8 cellular contexts compared by ENCODE assay signal in the genomic region with DNA sequence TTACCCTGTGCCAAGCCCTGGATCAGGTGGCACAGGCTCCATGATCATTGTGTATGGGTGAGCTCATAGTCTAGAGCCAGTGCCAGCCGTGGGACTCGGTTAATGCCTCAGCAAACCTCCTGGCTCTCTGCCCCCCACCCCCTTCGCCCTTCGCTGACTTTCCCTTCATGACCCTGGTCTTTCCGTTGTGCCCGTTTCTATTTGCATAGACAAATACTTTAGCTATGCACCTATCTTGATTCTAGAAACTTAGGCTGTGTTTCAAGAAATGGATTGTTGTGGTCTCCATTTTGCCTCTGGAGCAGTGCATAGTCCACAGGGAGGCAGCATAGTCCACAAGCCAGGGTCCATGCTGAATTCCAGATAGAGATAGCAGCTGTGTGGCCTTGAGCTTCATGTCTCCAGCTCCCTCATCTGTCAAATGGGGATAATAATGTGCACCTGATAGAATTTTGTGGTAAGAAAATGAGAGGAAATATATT. TPM values are rescaled to one million over a fixed set of nuclear protein-coding genes. Genes with fewer than 3 reads are reported as not detected.
DNase-seq lines count a peak whose midpoint lies in the region; ATAC-seq, FAIRE-seq and TF ChIP-seq lines count a peak whose summit lies in the region.

No MANE protein-coding gene starts in this region.

- H4K20me1 ChIP-seq in osteoblast (ENCODE audit: insufficient read depth, low read length), result no peaks in the 10 kb centered on the region

- intact Hi-C loops in left ventricle myocardium inferior (cut with micrococcal nuclease), result no loop called here
- intact Hi-C loops in Right ventricle myocardium inferior (cut with DNase I), result no loop called here

- TF ChIP-seq POLR2A in GM12891 (IDR thresholded peaks at IDR 0.05; ENCODE audit: low read depth, low read length), result no peak

- TF ChIP-seq CTCF in left ventricle myocardium inferior (IDR thresholded peaks at IDR 0.05; ENCODE audit: borderline replicate concordance) (peak; percentile 50), osteoblast (IDR thresholded peaks at IDR 0.05; ENCODE audit: extremely low read depth, low read depth, low read length) (peak; percentile 61)

- no peaks in the 10 kb centered on the region for H3K36me3 ChIP-seq in left ventricle myocardium inferior
- H3K36me3 ChIP-seq in osteoblast (ENCODE audit: insufficient read depth, low read length), result no peaks in the 10 kb centered on the region

- ATAC-seq in Right ventricle myocardium inferior, result no peak
- ATAC-seq in GM21529 (IDR thresholded peaks at IDR 0.05; ENCODE audit: unreplicated experiment), result no peak

- H3K79me2 ChIP-seq in osteoblast (ENCODE audit: insufficient read depth, low read length), result no peaks in the 10 kb centered on the region

- H2AFZ ChIP-seq in osteoblast (ENCODE audit: low read length), result peak overlapping the region; percentile 50

- no peak for FAIRE-seq in GM12891 (lab: Jason Lieb, UNC)

- no peak for DNase-seq in left ventricle myocardium inferior
- no peak for DNase-seq in Right ventricle myocardium inferior (ENCODE audit: missing footprints)
- DNase-seq in NCI-H69 (lab: John Stamatoyannopoulos, UW), result peak; percentile 7
- DNase-seq in dermis blood vessel endothelial cell, result peak; percentile 53
- no peak for DNase-seq in osteoblast (ENCODE audit: insufficient read length, low spot score, missing footprints)
- no peak for DNase-seq in stimulated activated CD4-positive, alpha-beta T cell treated with anti-CD3 and anti-CD28 coated beads, Interleukin-12 subunit alpha, Interleukin-12 subunit beta, amount 100 ng/mL, for 4 hours
- no peak for DNase-seq in GM12891 (ENCODE audit: insufficient read length, low spot score)

- peaks cover 4% of the 10 kb centered on the region for H3K9me3 ChIP-seq in left ventricle myocardium inferior (replicated peaks)
- H3K9me3 ChIP-seq in osteoblast (ENCODE audit: low read depth, low read length), result no peaks in the 10 kb centered on the region

- H3K4me3 ChIP-seq in left ventricle myocardium inferior, result no peak overlapping the region
- no peak overlapping the region for H3K4me3 ChIP-seq in osteoblast (ENCODE audit: insufficient read depth, low read length)

- no peaks in the 10 kb centered on the region for H3K27me3 ChIP-seq in left ventricle myocardium inferior (ENCODE audit: low read depth)
- no peaks in the 10 kb centered on the region for H3K27me3 ChIP-seq in osteoblast (ENCODE audit: insufficient read depth, low read length)

- H3K4me2 ChIP-seq in osteoblast (ENCODE audit: insufficient read depth, low read length), result peak overlapping the region; percentile 35

- H3K27ac ChIP-seq in left ventricle myocardium inferior (replicated peaks), result no peak overlapping the region
- no peak overlapping the region for H3K27ac ChIP-seq in osteoblast (ENCODE audit: low read depth, low read length)

- peaks cover 23% of the 10 kb centered on the region for H3K4me1 ChIP-seq in left ventricle myocardium inferior
- peaks cover 6% of the 10 kb centered on the region for H3K4me1 ChIP-seq in osteoblast (ENCODE audit: insufficient read depth, low read length)

TF ChIP-seq in GM12891, 5 proteins besides CTCF, POLR2A, EP300 and RAD21:
- TF ChIP-seq PAX5 (IDR thresholded peaks at IDR 0.05; ENCODE audit: insufficient read depth, low read length, severe bottlenecking), result no peak
- no peak for TF ChIP-seq TAF1 (IDR thresholded peaks at IDR 0.05; ENCODE audit: low read depth, low read length)
- TF ChIP-seq SPI1 (IDR thresholded peaks at IDR 0.05; ENCODE audit: low read depth, low read length), result no peak
- no peak for TF ChIP-seq POLR2AphosphoS5 (IDR thresholded peaks at IDR 0.05; ENCODE audit: low read depth, low read length)
- TF ChIP-seq POU2F2 (IDR thresholded peaks at IDR 0.05; ENCODE audit: low read depth, low read length), result no peak

RNA-seq across cellular contexts. Expression of gene KDM3A, which starts 44.8 kb away (rescaled TPM):
- total RNA-seq in left ventricle myocardium inferior (36.2 TPM), Right ventricle myocardium inferior (29.5 TPM), dermis blood vessel endothelial cell (27.2 and 32.6 TPM in 2 replicates), osteoblast (28.9 and 36.9 TPM in 2 replicates)
- 33.6 TPM for polyA plus RNA-seq in GM12891 (2012; ENCODE audit: low read depth, missing spikeins)

RNA-seq across cellular contexts. Expression of gene REEP1, which starts 58.9 kb away (rescaled TPM):
- total RNA-seq in left ventricle myocardium inferior (30.2 TPM), Right ventricle myocardium inferior (23.6 TPM), dermis blood vessel endothelial cell (4.9 and 13.4 TPM in 2 replicates), osteoblast (0.36 TPM in 1 of 2 replicates, not detected in the other)
- polyA plus RNA-seq in GM12891 (2012; ENCODE audit: low read depth, missing spikeins), result 0.15 TPM

Comparison
In these comparisons a context has a peak if more than half of its experiments do, and no peak if none do; other contexts are left out.
1. DNase-seq: peak in NCI-H69 (single experiment) and dermis blood vessel endothelial cell (single experiment); none in left ventricle myocardium inferior (single experiment), Right ventricle myocardium inferior (single experiment), osteoblast (single experiment), stimulated activated CD4-positive, alpha-beta T cell treated with anti-CD3 and anti-CD28 coated beads, Interleukin-12 subunit alpha, Interleukin-12 subunit beta, amount 100 ng/mL, for 4 hours (single experiment) and GM12891 (single experiment).